8 cellular contexts compared by ENCODE assay signal in the genomic region with DNA sequence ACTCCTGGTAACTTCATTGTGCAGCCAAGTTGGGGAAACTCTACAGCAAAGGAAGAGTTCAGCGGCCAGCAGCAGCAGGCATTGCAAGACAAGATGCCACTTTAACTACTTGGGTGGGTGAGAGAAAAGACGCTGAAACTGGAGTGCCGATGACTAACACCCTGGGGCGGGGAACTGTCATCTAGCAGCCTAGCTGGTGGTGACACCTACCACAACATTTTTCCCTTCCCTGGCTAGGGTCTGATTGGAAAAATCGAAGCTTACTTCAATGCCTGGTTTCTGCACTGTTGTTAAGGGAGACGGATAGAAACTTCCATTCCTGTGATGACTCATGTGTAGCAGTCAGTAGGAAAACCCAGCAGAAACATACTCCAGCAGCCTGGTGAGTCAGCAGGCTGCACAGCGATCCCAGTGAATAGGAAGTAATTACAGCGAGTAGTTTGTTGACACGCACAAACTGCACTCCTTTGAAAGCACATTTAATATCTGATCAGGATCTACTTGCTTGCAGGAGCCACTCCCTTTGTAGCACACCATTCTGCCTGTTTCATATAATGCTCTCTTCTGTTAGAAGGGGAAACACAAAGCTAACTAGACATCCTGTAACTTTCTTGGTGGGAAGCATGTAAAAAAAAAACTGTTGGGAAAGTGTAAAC.
A peak's percentile ranks its signal among the peaks of the same experiment; 100 is the strongest.
DNase-seq lines count a peak whose midpoint lies in the region; ATAC-seq and TF ChIP-seq lines count a peak whose summit lies in the region.

No MANE protein-coding gene starts in this region.

- TF ChIP-seq POLR2A in adrenal gland (IDR thresholded peaks at IDR 0.05) (peak in 1 of 2 donors; percentile 65), heart left ventricle (IDR thresholded peaks at IDR 0.05) (no peak), thyroid gland (IDR thresholded peaks at IDR 0.05) (peak in 1 of 2 donors; percentile 44)

- no peaks in the 10 kb centered on the region for H3K79me2 ChIP-seq in parathyroid adenoma

- ATAC-seq in GM21529 (IDR thresholded peaks at IDR 0.05; ENCODE audit: unreplicated experiment) = peak; percentile 32
- ATAC-seq in heart left ventricle = peak; percentile 44 to 91 (median 86)

- H3K9ac ChIP-seq in parathyroid adenoma = no peak overlapping the region

- peak overlapping the region; percentile 100 for H3K4me2 ChIP-seq in parathyroid adenoma (ENCODE audit: low read length)

- DNase-seq in AML-193 (lab: John Stamatoyannopoulos, UW) (peak; percentile 86 to 87), NCI-H1092 (lab: John Stamatoyannopoulos, UW) (peak; percentile 20), T follicular helper cell (ENCODE audit: low read depth) (peak; percentile 33), adrenal gland (peak; percentile 66 to 89 (median 83)), heart left ventricle (peak in 4 of 5 donors; percentile 39 to 70 (median 64)), thyroid gland (peak; percentile 63 to 71)

- H3K36me3 ChIP-seq in adrenal gland (replicated peaks in 1 of 2) (no peaks in the 10 kb centered on the region), heart left ventricle (no peaks in the 10 kb centered on the region), parathyroid adenoma (ENCODE audit: control insufficient read depth, insufficient read depth, low read length) (no peaks in the 10 kb centered on the region), thyroid gland (no peaks in the 10 kb centered on the region)

- WGBS in adrenal gland, 4 donors = 0 to 2% (median 1%) methylated on average over 9 of the region's 9 CpGs
- WGBS in heart left ventricle, 4 donors = 0 to 1% (median 0%) methylated on average over 9 of the region's 9 CpGs
- 0% methylated on average over 9 of the region's 9 CpGs for WGBS in thyroid gland, 2 donors

- H3K27me3 ChIP-seq in adrenal gland = no peaks in the 10 kb centered on the region
- no peaks in the 10 kb centered on the region for H3K27me3 ChIP-seq in heart left ventricle
- no peaks in the 10 kb centered on the region for H3K27me3 ChIP-seq in parathyroid adenoma (ENCODE audit: control insufficient read depth, insufficient read depth, low read length)
- H3K27me3 ChIP-seq in thyroid gland = no peaks in the 10 kb centered on the region

- intact Hi-C loops in adrenal gland (cut with DNase I) = no loop called here
- intact Hi-C loops in heart left ventricle (cut with DNase I) = loop anchor here in 2 of 10 donors (5.0 to 10.0 kb wide), 2 partner anchors 94 to 97 kb away; no protein-coding TSS in a partner anchor
- intact Hi-C loops in thyroid gland (cut with DNase I) = no loop called here

- H3K4me1 ChIP-seq in adrenal gland (replicated peaks in 1 of 2) = peaks cover 0 to 13% of the 10 kb centered on the region in 2 donors
- peaks cover 0 to 31% (median 13%) of the 10 kb centered on the region in 12 donors for H3K4me1 ChIP-seq in heart left ventricle
- peaks cover 2% of the 10 kb centered on the region for H3K4me1 ChIP-seq in parathyroid adenoma
- H3K4me1 ChIP-seq in thyroid gland = no peaks in the 10 kb centered on the region

- H2AFZ ChIP-seq in parathyroid adenoma = peak overlapping the region; percentile 4

- no peaks in the 10 kb centered on the region for H3K9me3 ChIP-seq in adrenal gland (replicated peaks in 1 of 3)
- no peaks in the 10 kb centered on the region for H3K9me3 ChIP-seq in heart left ventricle
- no peaks in the 10 kb centered on the region for H3K9me3 ChIP-seq in parathyroid adenoma (ENCODE audit: control insufficient read depth, low read length)
- no peaks in the 10 kb centered on the region for H3K9me3 ChIP-seq in thyroid gland

- TF ChIP-seq CTCF in adrenal gland (IDR thresholded peaks at IDR 0.05) (no peak), heart left ventricle (IDR thresholded peaks at IDR 0.05) (no peak), parathyroid adenoma (IDR thresholded peaks at IDR 0.05) (no peak), thyroid gland (IDR thresholded peaks at IDR 0.05) (no peak)

- peak overlapping the region in 4 of 5 donors; percentile 19 to 83 (median 78) for H3K27ac ChIP-seq in adrenal gland
- H3K27ac ChIP-seq in heart left ventricle = peak overlapping the region in 11 of 12 donors; percentile 2 to 75 (median 50)
- no peak overlapping the region for H3K27ac ChIP-seq in parathyroid adenoma
- H3K27ac ChIP-seq in thyroid gland = peak overlapping the region; percentile 69 to 76 (median 69)

- H3K4me3 ChIP-seq in adrenal gland (peak overlapping the region in 2 of 4 donors; percentile 75 to 76), heart left ventricle (peak overlapping the region; percentile 68 to 95 (median 88)), parathyroid adenoma (ENCODE audit: low read depth, low read length) (peak overlapping the region; percentile 76), thyroid gland (replicated peaks in 1 of 3) (peak overlapping the region in 2 of 3 donors; percentile 55 to 83)

Comparison
In these comparisons a context has a peak if more than half of its experiments do, and no peak if none do; other contexts are left out.
1. DNase-seq: peak in every context shown above with its lines; median percentile 86 in AML-193; 83 in adrenal gland; 67 in thyroid gland; 64 in heart left ventricle; 33 in T follicular helper cell; 20 in NCI-H1092.